10 cellular contexts compared by ENCODE assay signal in genomic region chr17:12431188-12431587, GRCh38.
DNase-seq lines count a peak whose midpoint lies in the region; ATAC-seq and TF ChIP-seq lines count a peak whose summit lies in the region.
"Had no signal": no experiment of that assay in that cellular context is flagged by ENCODE, and none has a peak within 500 bp of the region (broad histone marks: within the 10 kb centered on the region; RNA-seq: fewer than 3 reads in every experiment).

No MANE protein-coding gene starts in this region.

- no peak overlapping the region for H3K27ac Mint-ChIP-seq in naive thymus-derived CD4-positive, alpha-beta T cell
- H3K27ac Mint-ChIP-seq: CD4-positive, alpha-beta memory T cell had no signal

- DNase-seq in OCI-LY7 (ENCODE audit: low spot score) (peak; percentile 1), DMS153 (lab: John Stamatoyannopoulos, UW) (no peak), T-helper 1 cell (no peak)
- no peak for DNase-seq in naive thymus-derived CD4-positive, alpha-beta T cell
- no peak for DNase-seq in central memory CD4-positive, alpha-beta T cell
- DNase-seq: CD4-positive, alpha-beta memory T cell; NCI-H2107 had no signal

- no peak for TF ChIP-seq CTCF in OCI-LY7 (conservative IDR thresholded peaks at IDR 0.05; ENCODE audit: low read length)

- H3K9me3 ChIP-seq in OCI-LY7 (ENCODE audit: low read length): no peaks in the 10 kb centered on the region
- no peaks in the 10 kb centered on the region for H3K9me3 ChIP-seq in naive thymus-derived CD4-positive, alpha-beta T cell (ENCODE audit: control insufficient read depth in 2 of 3, low read length in 3 of 3)

- H3K9me2 ChIP-seq in OCI-LY7 (ENCODE audit: insufficient read depth, low read length): no peaks in the 10 kb centered on the region

- H3K4me2 ChIP-seq in OCI-LY7 (ENCODE audit: low read length): no peak overlapping the region

- H3K4me1 ChIP-seq in OCI-LY7 (ENCODE audit: insufficient read depth, low read length, poor library complexity, severe bottlenecking): no peaks in the 10 kb centered on the region
- no peaks in the 10 kb centered on the region for H3K4me1 ChIP-seq in naive thymus-derived CD4-positive, alpha-beta T cell (ENCODE audit: control insufficient read depth in 2 of 2, insufficient read depth in 2 of 2, low read length in 2 of 2)

- H3K4me3 Mint-ChIP-seq in naive thymus-derived CD4-positive, alpha-beta T cell: no peak overlapping the region
- H3K4me3 Mint-ChIP-seq: CD4-positive, alpha-beta memory T cell had no signal

- no peaks in the 10 kb centered on the region for H3K36me3 Mint-ChIP-seq in naive thymus-derived CD4-positive, alpha-beta T cell
- H3K36me3 Mint-ChIP-seq: CD4-positive, alpha-beta memory T cell had no signal

- no peaks in the 10 kb centered on the region for H3K4me1 Mint-ChIP-seq in naive thymus-derived CD4-positive, alpha-beta T cell
- H3K4me1 Mint-ChIP-seq: CD4-positive, alpha-beta memory T cell had no signal

- H3K27ac ChIP-seq in OCI-LY7 (ENCODE audit: low read depth, low read length, poor library complexity, severe bottlenecking): no peak overlapping the region
- H3K27ac ChIP-seq in naive thymus-derived CD4-positive, alpha-beta T cell (ENCODE audit: low read depth, low read length): no peak overlapping the region

- peak; percentile 69 for ATAC-seq in GM18519 (IDR thresholded peaks at IDR 0.05; ENCODE audit: low FRiP score, unreplicated experiment)
- ATAC-seq in GM21390 (IDR thresholded peaks at IDR 0.05; ENCODE audit: unreplicated experiment): peak; percentile 80
- ATAC-seq in HG03025 (IDR thresholded peaks at IDR 0.05; ENCODE audit: low FRiP score, unreplicated experiment): peak; percentile 86
- ATAC-seq in naive thymus-derived CD4-positive, alpha-beta T cell: no peak

- peaks cover 0 to 40% (median 19%) of the 10 kb centered on the region in 11 donors for H3K9me3 Mint-ChIP-seq in naive thymus-derived CD4-positive, alpha-beta T cell

- no peak overlapping the region for H3K4me3 ChIP-seq in OCI-LY7 (ENCODE audit: low read depth, low read length, poor library complexity, severe bottlenecking)
- H3K4me3 ChIP-seq in naive thymus-derived CD4-positive, alpha-beta T cell (ENCODE audit: low read length): no peak overlapping the region

- H2AFZ ChIP-seq in OCI-LY7 (ENCODE audit: low read length): no peak overlapping the region; the same call in 1 of the 2 replicates

- H3K36me3 ChIP-seq in OCI-LY7 (ENCODE audit: insufficient read depth, low read length): no peaks in the 10 kb centered on the region
- no peaks in the 10 kb centered on the region for H3K36me3 ChIP-seq in naive thymus-derived CD4-positive, alpha-beta T cell (ENCODE audit: control insufficient read depth in 2 of 3, insufficient read depth in 3 of 3, low read length in 3 of 3)

- no peaks in the 10 kb centered on the region for H3K27me3 ChIP-seq in naive thymus-derived CD4-positive, alpha-beta T cell (ENCODE audit: control insufficient read depth in 2 of 2, insufficient read depth in 2 of 2, low read length in 2 of 2)

- peaks cover 0 to 3% (median 0%) of the 10 kb centered on the region in 5 donors for H3K27me3 Mint-ChIP-seq in naive thymus-derived CD4-positive, alpha-beta T cell
- H3K27me3 Mint-ChIP-seq: CD4-positive, alpha-beta memory T cell had no signal

- BruUV-seq in OCI-LY7 (replicated peaks; lab: Mats Ljungman, UMichigan): no TSS peak

- H3K79me2 ChIP-seq in OCI-LY7 (ENCODE audit: insufficient read depth, low read depth, low read length): no peaks in the 10 kb centered on the region

- POLR2A ChIA-PET in OCI-LY7 (lab: Charles Lee): no interaction called here
- POLR2A ChIA-PET in naive thymus-derived CD4-positive, alpha-beta T cell (lab: Charles Lee): no interaction called here

- intact Hi-C loops in OCI-LY7 (cut with micrococcal nuclease; ENCODE audit: unreplicated experiment): no loop called here
- intact Hi-C loops in naive thymus-derived CD4-positive, alpha-beta T cell (cut with micrococcal nuclease): no loop called here

- no peaks in the 10 kb centered on the region for H4K20me1 ChIP-seq in OCI-LY7 (ENCODE audit: insufficient read depth, low read length)

- CTCF ChIA-PET in OCI-LY7 (lab: Charles Lee; ENCODE audit: unreplicated experiment): no interaction called here
- CTCF ChIA-PET in naive thymus-derived CD4-positive, alpha-beta T cell (lab: Charles Lee): no interaction called here
